Comparison of ENCODE assay signal across 19 cellular contexts in genomic region chr10:61189912-61190311, GRCh38.
"Had no signal": no experiment of that assay in that cellular context is flagged by ENCODE, and none has a peak within 500 bp of the region (broad histone marks: within the 10 kb centered on the region; RNA-seq: fewer than 3 reads in every experiment).

No MANE protein-coding gene starts in this region.

- H3K4me3 ChIP-seq: left ventricle myocardium inferior, lung, mucosa of descending colon, pancreas, prostate gland, skin epidermis, stomach, testis, thyroid gland, transverse colon, upper lobe of left lung had no signal

- H3K36me3 ChIP-seq: left ventricle myocardium inferior, pancreas, prostate gland, stomach, thyroid gland, transverse colon, upper lobe of left lung, vagina had no signal

- H3K27me3 ChIP-seq: pancreas, stomach, testis, thyroid gland, transverse colon, upper lobe of left lung, vagina had no signal

- H3K27ac ChIP-seq: left ventricle myocardium inferior, pancreas, prostate gland, skin epidermis, stomach, testis, thyroid gland, transverse colon, upper lobe of left lung, vagina had no signal

- ATAC-seq: mucosa of descending colon; naive thymus-derived CD4-positive, alpha-beta T cell; natural killer cell treated with Interleukin-12 subunit alpha and Interleukin-12 subunit beta and Interleukin-15 and Interleukin-18, amount 100 ng/mL, for 72 hours; stimulated activated naive CD8-positive, alpha-beta T cell treated with anti-CD3 and anti-CD28 coated beads, Interleukin-15, Interleukin-2, amounts not matched to agents 100 U/mL and 50 U/mL, for 24 hours had no signal

- H3K9me3 ChIP-seq: mucosa of descending colon, pancreas, prostate gland, testis, thyroid gland, transverse colon, vagina had no signal

- H3K4me1 ChIP-seq: left ventricle myocardium inferior, prostate gland, testis, thyroid gland, transverse colon, upper lobe of left lung had no signal

- DNase-seq: immature natural killer cell; naive thymus-derived CD4-positive, alpha-beta T cell; retina; stimulated activated CD4-positive, alpha-beta T cell treated with anti-CD3 and anti-CD28 coated beads, Interleukin-12 subunit alpha, Interleukin-12 subunit beta, amount 100 ng/mL, for 4 hours; stimulated activated naive B cell treated with anti-CD40 and anti-IgM and Interleukin-4, amounts not matched to agents 10 μg/mL and 1 μg/mL and 100 μg/mL, for 72 hours had no signal
